ENCODE assay signal across 8 cellular contexts in the genomic region with DNA sequence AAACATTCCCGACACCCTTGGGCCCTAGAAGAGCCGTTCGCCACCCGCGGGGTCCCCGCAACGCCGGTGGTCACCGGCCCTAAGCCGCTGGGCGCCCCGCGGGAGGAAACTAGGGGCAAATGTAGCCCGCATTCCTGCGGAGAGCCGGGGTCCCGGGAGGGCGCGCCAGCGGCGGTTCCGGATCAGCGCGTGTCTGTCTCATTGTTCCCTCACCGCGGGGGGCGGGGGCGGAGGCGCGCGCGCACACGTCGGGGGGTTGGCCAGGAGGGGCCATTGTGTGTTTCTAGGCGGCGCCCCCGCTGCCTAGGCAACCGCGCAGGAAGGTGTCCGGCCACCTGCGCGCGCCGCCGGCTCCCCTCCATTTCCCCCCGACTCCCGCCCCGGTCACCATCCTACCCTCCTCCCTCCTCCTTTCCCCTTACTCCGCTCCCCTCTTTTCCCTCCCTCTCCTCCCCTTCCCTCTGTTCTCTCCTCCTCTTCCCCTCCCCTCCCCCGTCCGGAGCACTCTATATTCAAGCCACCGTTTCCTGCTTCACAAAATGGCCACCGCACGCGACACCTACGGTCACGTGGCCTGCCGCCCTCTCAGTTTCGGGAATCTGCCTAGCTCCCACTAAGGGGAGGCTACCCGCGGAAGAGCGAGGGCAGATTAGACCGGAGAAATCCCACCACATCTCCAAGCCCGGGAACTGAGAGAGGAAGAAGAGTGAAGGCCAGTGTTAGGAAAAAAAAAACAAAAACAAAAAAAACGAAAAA. TPM values are rescaled to one million over a fixed set of nuclear protein-coding genes. Genes with fewer than 3 reads are reported as not detected.
A peak's percentile ranks its signal among the peaks of the same experiment; 100 is the strongest.
DNase-seq lines count a peak whose midpoint lies in the region; ATAC-seq and TF ChIP-seq lines count a peak whose summit lies in the region.

No MANE protein-coding gene starts in this region.

- ATAC-seq in HG03097 (IDR thresholded peaks at IDR 0.05; ENCODE audit: low FRiP score, unreplicated experiment), result peak; percentile 35

- peaks cover 32% of the 10 kb centered on the region for H3K79me2 ChIP-seq in smooth muscle cell (ENCODE audit: low read depth)

- TF ChIP-seq POLR2A in breast epithelium (IDR thresholded peaks at IDR 0.05), result peak; percentile 81

- peak; percentile 1 for DNase-seq in NK-92 (lab: John Stamatoyannopoulos, UW; ENCODE audit: unreplicated experiment)
- no peak for DNase-seq in NK-92 treated with Interleukin-12 subunit alpha and Interleukin-12 subunit beta, amount 100 ng/mL, for 24 hours (lab: John Stamatoyannopoulos, UW)
- DNase-seq in NCI-H2171 (lab: John Stamatoyannopoulos, UW), result peak; percentile 95
- DNase-seq in WERI-Rb-1, result peak; percentile 95
- DNase-seq in breast epithelium (ENCODE audit: low spot score in 2 of 2), result peak; percentile 79 to 91
- DNase-seq in iPS-NIHi11 (ENCODE audit: low spot score), result peak; percentile 78
- DNase-seq in smooth muscle cell (lab: John Stamatoyannopoulos, UW; ENCODE audit: unreplicated experiment), result peak; percentile 32

- H3K36me3 ChIP-seq in WERI-Rb-1 (peaks cover 30% of the 10 kb centered on the region), breast epithelium (no peaks in the 10 kb centered on the region), smooth muscle cell (ENCODE audit: low read depth) (no peaks in the 10 kb centered on the region)

- H3K4me1 ChIP-seq in breast epithelium (peaks cover 0 to 16% of the 10 kb centered on the region in 2 donors), smooth muscle cell (ENCODE audit: low read depth) (peaks cover 25% of the 10 kb centered on the region)

- peak overlapping the region; percentile 75 for H2AFZ ChIP-seq in smooth muscle cell (ENCODE audit: low read depth)

- peak overlapping the region; percentile 91 for H3K4me2 ChIP-seq in smooth muscle cell

- H3K9me3 ChIP-seq in WERI-Rb-1 (ENCODE audit: severe bottlenecking) (no peaks in the 10 kb centered on the region), breast epithelium (no peaks in the 10 kb centered on the region), smooth muscle cell (replicated peaks; ENCODE audit: low read depth) (no peaks in the 10 kb centered on the region)

- H4K20me1 ChIP-seq in smooth muscle cell (ENCODE audit: low read depth), result peaks cover 37% of the 10 kb centered on the region

- H3K27me3 ChIP-seq in WERI-Rb-1 (ENCODE audit: insufficient read depth, low read depth, severe bottlenecking) (no peaks in the 10 kb centered on the region), breast epithelium (no peaks in the 10 kb centered on the region), smooth muscle cell (ENCODE audit: low read depth) (no peaks in the 10 kb centered on the region)

- H3K4me3 ChIP-seq in WERI-Rb-1 (ENCODE audit: low read depth, low read length) (peak overlapping the region; percentile 69), breast epithelium (peak overlapping the region; percentile 82 to 97 (median 92)), smooth muscle cell (peak overlapping the region; percentile 82)

- H3K9ac ChIP-seq in smooth muscle cell (ENCODE audit: low read depth), result peak overlapping the region; percentile 99

- H3K27ac ChIP-seq in WERI-Rb-1, result peak overlapping the region; percentile 100
- H3K27ac ChIP-seq in breast epithelium, result peak overlapping the region; percentile 100
- peak overlapping the region; percentile 100 for H3K27ac ChIP-seq in smooth muscle cell (ENCODE audit: low read depth)

- intact Hi-C loops in breast epithelium (cut with DNase I; ENCODE audit: low total_unique reads), result no loop called here

- WGBS in smooth muscle cell (ENCODE audit: low lambda C conversion rate), result 40% methylated on average over 48 of the region's 65 CpGs

- H3F3A ChIP-seq in smooth muscle cell (ENCODE audit: low read depth), result no peaks in the 10 kb centered on the region

- TF ChIP-seq CTCF in WERI-Rb-1 (IDR thresholded peaks at IDR 0.05; ENCODE audit: low read depth, low read length) (no peak), breast epithelium (IDR thresholded peaks at IDR 0.05) (no peak), smooth muscle cell (IDR thresholded peaks at IDR 0.05; ENCODE audit: borderline replicate concordance, insufficient read depth, poor library complexity, severe bottlenecking) (no peak)

RNA-seq across cellular contexts. Expression of a gene that starts 0.8 kb away (rescaled TPM):
- total RNA-seq in breast epithelium, result 100 to 1,000 TPM; 239 to 375 (median 248) TPM
- total RNA-seq in smooth muscle cell, result 241 and 245 TPM in 2 replicates
- 104 and 124 TPM in 2 replicates for polyA plus RNA-seq in smooth muscle cell
